Comparison of ENCODE assay signal across 20 cellular contexts in genomic region chr20:56860413-56860812, GRCh38.
DNase-seq lines count a peak whose midpoint lies in the region; ATAC-seq and TF ChIP-seq lines count a peak whose summit lies in the region.
"Had no signal": no experiment of that assay in that cellular context is flagged by ENCODE, and none has a peak within 500 bp of the region (broad histone marks: within the 10 kb centered on the region; RNA-seq: fewer than 3 reads in every experiment).

No MANE protein-coding gene starts in this region.

- no peak overlapping the region for H3K4me3 Mint-ChIP-seq in glutamatergic neuron (ENCODE audit: unreplicated experiment)

- no peak overlapping the region for H3K4me3 ChIP-seq in skin epidermis
- H3K4me3 ChIP-seq: pancreas had no signal

- DNase-seq in GM04504 (ENCODE audit: low read depth), result peak; percentile 23
- DNase-seq in RPMI7951 (ENCODE audit: low read depth), result peak; percentile 30
- no peak for DNase-seq in glutamatergic neuron
- no peak for DNase-seq in NCI-H128 (lab: John Stamatoyannopoulos, UW; ENCODE audit: unreplicated experiment)
- DNase-seq in Ammon's horn (ENCODE audit: low spot score), result no peak
- DNase-seq in COLO829 (ENCODE audit: low spot score), result no peak
- DNase-seq: activated gamma-delta T cell; anterior cingulate cortex; BE2C; DMS153; hypothalamus; MM.1S; NCI-H2107; NCI-H774; small intestine; stimulated activated naive CD4-positive, alpha-beta T cell treated with Interleukin-2 at 50 U/mL for 16 hours had no signal

- peaks cover 5% of the 10 kb centered on the region for H3K27me3 Mint-ChIP-seq in glutamatergic neuron (ENCODE audit: unreplicated experiment)

- no peak for ATAC-seq in GM18873 (IDR thresholded peaks at IDR 0.05; ENCODE audit: low FRiP score, unreplicated experiment)
- ATAC-seq: activated CD4-positive, CD25-positive, alpha-beta regulatory T cell treated with anti-CD3 and anti-CD28 coated beads, Interleukin-2, amount 50 U/mL, for 24 hours had no signal

- peaks cover 32% of the 10 kb centered on the region for H3K4me1 Mint-ChIP-seq in glutamatergic neuron (ENCODE audit: low read depth, unreplicated experiment)

- peak overlapping the region; percentile 19 for H3K27ac Mint-ChIP-seq in glutamatergic neuron (ENCODE audit: unreplicated experiment)

- peaks cover 8% of the 10 kb centered on the region for H3K9me3 Mint-ChIP-seq in glutamatergic neuron (ENCODE audit: unreplicated experiment)

- peak overlapping the region in 17 of 21 experiments; percentile 8 to 84 (median 57) for H3K27ac ChIP-seq in skin epidermis
- H3K27ac ChIP-seq: pancreas had no signal

- no peaks in the 10 kb centered on the region for H3K36me3 Mint-ChIP-seq in glutamatergic neuron (ENCODE audit: unreplicated experiment)

- no peak for TF ChIP-seq CTCF in glutamatergic neuron (IDR thresholded peaks at IDR 0.05; ENCODE audit: partially characterized antibody, unreplicated experiment)

Comparison
In these comparisons a context has a peak if more than half of its experiments do, and no peak if none do; other contexts are left out.
1. DNase-seq: peak in GM04504 (single experiment) and RPMI7951 (single experiment); none in glutamatergic neuron (single experiment), NCI-H128 (single experiment), Ammon's horn (single experiment) and COLO829 (single experiment).